24 cellular contexts compared by ENCODE assay signal in the genomic region with DNA sequence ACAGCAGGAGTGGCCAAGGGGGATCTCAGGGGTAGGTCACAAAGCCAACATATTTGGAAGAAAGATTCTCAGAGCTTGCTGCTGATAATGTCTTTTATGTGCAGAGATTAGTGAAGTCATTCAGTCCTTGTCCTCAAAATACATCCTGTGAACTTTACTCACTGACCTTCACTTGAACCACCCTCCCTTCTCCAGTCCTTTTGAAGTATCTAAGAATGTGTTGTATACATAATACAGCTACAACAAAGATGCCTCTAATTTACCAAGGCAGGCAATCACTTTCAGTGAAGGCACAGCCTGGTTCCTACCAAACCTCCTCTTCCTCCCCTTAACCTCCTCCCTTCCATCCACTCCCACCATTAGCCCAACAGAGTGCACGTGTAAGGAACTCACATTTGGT.
"Had no signal": no experiment of that assay in that cellular context is flagged by ENCODE, and none has a peak within 500 bp of the region (broad histone marks: within the 10 kb centered on the region; RNA-seq: fewer than 3 reads in every experiment).

No MANE protein-coding gene starts in this region.

- H3K36me3 Mint-ChIP-seq: activated naive CD4-positive, alpha-beta T cell treated with anti-CD3 and anti-CD28 coated beads, Interleukin-2, amount 10 ng/mL, durations not matched to agents 7 days and 5 days; natural killer cell had no signal

- H3K4me3 ChIP-seq: hepatocyte, left ventricle myocardium inferior, ovary, prostate gland, upper lobe of right lung had no signal

- H3K27ac Mint-ChIP-seq: activated CD4-positive, alpha-beta memory T cell treated with anti-CD3 and anti-CD28 coated beads, Interleukin-2, amount 10 ng/mL, durations not matched to agents 7 days and 5 days; activated naive CD4-positive, alpha-beta T cell treated with anti-CD3 and anti-CD28 coated beads, Interleukin-2, amount 10 ng/mL, durations not matched to agents 7 days and 5 days; immature natural killer cell; natural killer cell; T-helper 1 cell treated with Interleukin-12 subunit alpha and Interleukin-12 subunit beta and Interleukin-4 antibody, amounts not matched to agents 30 μg/mL and 1 μg/mL, for 36 hours had no signal

- H3K4me3 Mint-ChIP-seq: activated CD4-positive, alpha-beta memory T cell treated with anti-CD3 and anti-CD28 coated beads, Interleukin-2, amount 10 ng/mL, durations not matched to agents 7 days and 5 days; activated naive CD4-positive, alpha-beta T cell treated with anti-CD3 and anti-CD28 coated beads, Interleukin-2, amount 10 ng/mL, durations not matched to agents 7 days and 5 days; immature natural killer cell; natural killer cell; T-helper 1 cell treated with Interleukin-12 subunit alpha and Interleukin-12 subunit beta and Interleukin-4 antibody, amounts not matched to agents 30 μg/mL and 1 μg/mL, for 36 hours had no signal

- H3K4me1 ChIP-seq: left ventricle myocardium inferior, prostate gland, upper lobe of right lung had no signal

- H3K27me3 ChIP-seq: foreskin keratinocyte, hepatocyte, neutrophil, ovary, upper lobe of right lung had no signal

- DNase-seq: activated CD4-positive, alpha-beta memory T cell treated with anti-CD3 and anti-CD28 coated beads, Interleukin-2, amount 10 ng/mL, durations not matched to agents 7 days and 5 days; activated CD4-positive, alpha-beta T cell treated with anti-CD3 and anti-CD28 coated beads for 4 hours; activated CD4-positive, CD25-positive, alpha-beta regulatory T cell; activated effector memory CD4-positive, alpha-beta T cell treated with anti-CD3 and anti-CD28 coated beads, Interleukin-2, amount 50 U/mL, for 16 hours; activated naive CD4-positive, alpha-beta T cell treated with anti-CD3 and anti-CD28 coated beads, Interleukin-2, amount 10 ng/mL, durations not matched to agents 7 days and 5 days; cerebellar nuclear complex; cortex of kidney; erythroblast; foreskin keratinocyte; glutamatergic neuron; immature natural killer cell; kidney glomerular epithelial cell; left ventricle myocardium inferior; midbrain; natural killer cell; ovary; stimulated activated CD4-positive, alpha-beta T cell treated with anti-CD3 and anti-CD28 coated beads, Interleukin-4, amount 100 ng/mL, for 24 hours; stimulated activated naive CD4-positive, alpha-beta T cell treated with Interleukin-2 at 50 U/mL for 16 hours; T1000; upper lobe of right lung had no signal

- ATAC-seq: foreskin keratinocyte, natural killer cell, upper lobe of right lung had no signal

- H3K36me3 ChIP-seq: neutrophil, ovary, prostate gland had no signal

- H3K27ac ChIP-seq: foreskin keratinocyte, hepatocyte, left ventricle myocardium inferior, neutrophil, ovary, prostate gland, upper lobe of right lung had no signal

- H3K9me3 ChIP-seq: neutrophil, ovary, prostate gland, upper lobe of right lung had no signal

- H3K4me2 ChIP-seq: hepatocyte had no signal
